1 cellular context compared by ENCODE assay signal in the genomic region with DNA sequence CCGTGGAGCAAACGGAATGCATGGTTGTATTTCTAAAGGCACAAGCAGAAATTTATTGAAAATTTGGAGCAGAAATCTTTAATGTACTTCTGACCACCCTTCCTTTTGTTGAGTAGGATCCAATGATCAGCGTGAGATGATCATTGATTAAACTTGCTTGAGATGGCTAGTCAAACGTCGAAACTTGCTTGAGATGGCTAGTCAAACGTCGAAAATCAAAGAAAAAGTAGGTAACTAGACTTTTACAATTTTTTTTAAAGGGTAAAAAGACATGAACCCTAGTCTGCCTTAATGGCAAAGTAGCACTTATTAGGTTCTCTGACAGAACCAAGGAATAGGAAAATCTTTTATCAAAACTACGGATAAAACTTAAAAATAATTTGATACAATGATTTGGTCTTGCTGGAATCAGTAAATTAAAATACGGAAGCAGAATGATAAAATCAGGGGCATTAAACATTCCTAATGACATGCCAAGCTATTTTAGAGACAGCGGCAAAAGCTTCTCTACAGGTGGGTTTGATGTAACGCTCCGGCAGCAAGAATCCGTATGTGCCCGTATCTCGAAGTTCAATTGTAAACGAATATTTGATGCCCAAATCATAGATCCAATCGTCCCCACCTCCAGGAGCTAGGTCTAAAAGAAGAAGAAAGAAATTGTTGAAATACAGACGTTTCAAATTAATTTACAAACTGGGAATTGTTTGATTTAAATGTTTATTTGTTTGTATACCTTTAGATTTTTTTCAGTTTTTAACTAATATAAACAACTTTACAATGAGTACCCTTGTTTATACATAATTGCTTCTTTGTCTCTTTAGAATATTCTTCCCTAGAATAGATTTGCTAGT.
A peak's percentile ranks its signal among the peaks of the same experiment; 100 is the strongest.
TF ChIP-seq lines count a peak whose summit lies in the region.

No MANE protein-coding gene starts in this region.

TF ChIP-seq in HEK293, 187 proteins besides CTCF, POLR2A, EP300 and RAD21 (continued from another document):
- TF ChIP-seq, protein P1, sequence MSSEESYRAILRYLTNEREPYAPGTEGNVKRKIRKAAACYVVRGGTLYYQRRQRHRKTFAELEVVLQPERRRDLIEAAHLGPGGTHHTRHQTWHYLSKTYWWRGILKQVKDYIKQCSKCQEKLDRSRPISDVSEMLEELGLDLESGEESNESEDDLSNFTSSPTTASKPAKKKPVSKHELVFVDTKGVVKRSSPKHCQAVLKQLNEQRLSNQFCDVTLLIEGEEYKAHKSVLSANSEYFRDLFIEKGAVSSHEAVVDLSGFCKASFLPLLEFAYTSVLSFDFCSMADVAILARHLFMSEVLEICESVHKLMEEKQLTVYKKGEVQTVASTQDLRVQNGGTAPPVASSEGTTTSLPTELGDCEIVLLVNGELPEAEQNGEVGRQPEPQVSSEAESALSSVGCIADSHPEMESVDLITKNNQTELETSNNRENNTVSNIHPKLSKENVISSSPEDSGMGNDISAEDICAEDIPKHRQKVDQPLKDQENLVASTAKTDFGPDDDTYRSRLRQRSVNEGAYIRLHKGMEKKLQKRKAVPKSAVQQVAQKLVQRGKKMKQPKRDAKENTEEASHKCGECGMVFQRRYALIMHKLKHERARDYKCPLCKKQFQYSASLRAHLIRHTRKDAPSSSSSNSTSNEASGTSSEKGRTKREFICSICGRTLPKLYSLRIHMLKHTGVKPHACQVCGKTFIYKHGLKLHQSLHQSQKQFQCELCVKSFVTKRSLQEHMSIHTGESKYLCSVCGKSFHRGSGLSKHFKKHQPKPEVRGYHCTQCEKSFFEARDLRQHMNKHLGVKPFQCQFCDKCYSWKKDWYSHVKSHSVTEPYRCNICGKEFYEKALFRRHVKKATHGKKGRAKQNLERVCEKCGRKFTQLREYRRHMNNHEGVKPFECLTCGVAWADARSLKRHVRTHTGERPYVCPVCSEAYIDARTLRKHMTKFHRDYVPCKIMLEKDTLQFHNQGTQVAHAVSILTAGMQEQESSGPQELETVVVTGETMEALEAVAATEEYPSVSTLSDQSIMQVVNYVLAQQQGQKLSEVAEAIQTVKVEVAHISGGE (tag by site-specific recombination; conservative IDR thresholded peaks at IDR 0.05; ENCODE audit: low read depth) = no peak
- TF ChIP-seq ZNF785 (tag by site-specific recombination; IDR thresholded peaks at IDR 0.05) (no peak), SCRT2 (tag by site-specific recombination; IDR thresholded peaks at IDR 0.05) (peak; percentile 91), ZNF19 (tag by site-specific recombination; IDR thresholded peaks at IDR 0.05; ENCODE audit: low read depth) (no peak)
TF ChIP-seq in HEK293: peak in this region for 4.
